ENCODE assay signal across 1 cellular context in the genomic region with DNA sequence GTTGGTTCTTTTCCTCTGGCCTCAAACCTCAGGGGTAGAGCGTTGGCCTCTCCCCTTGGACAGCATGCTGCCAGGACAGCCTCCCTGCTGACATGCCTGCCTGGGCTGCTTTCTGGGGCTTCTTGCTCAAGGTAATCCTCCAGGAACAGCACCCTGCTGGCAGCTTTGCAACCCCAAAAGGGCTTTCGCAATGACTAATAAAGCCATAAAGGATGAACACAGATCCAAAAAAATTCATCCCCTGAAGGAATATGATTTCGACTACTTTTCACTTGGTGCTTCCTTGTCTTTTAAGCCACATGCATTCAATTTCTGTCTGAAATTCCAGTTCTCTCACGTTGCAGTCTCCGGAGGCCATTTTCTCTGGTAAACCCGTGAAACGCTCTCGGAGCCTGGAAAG.
TF ChIP-seq lines count a peak whose summit lies in the region.

No MANE protein-coding gene starts in this region.

TF ChIP-seq in H1, 55 proteins besides CTCF, POLR2A, EP300 and RAD21:
- TF ChIP-seq POU5F1 (IDR thresholded peaks at IDR 0.05; ENCODE audit: low read depth, low read length) (no peak), CEBPB (IDR thresholded peaks at IDR 0.05; ENCODE audit: low read depth, low read length) (peak; percentile 64; the same call in 1 of the 2 replicates), YY1 (IDR thresholded peaks at IDR 0.05; ENCODE audit: low read depth, low read length) (peak; percentile 77; the same call in 1 of the 2 replicates)
- TF ChIP-seq, protein P1, sequence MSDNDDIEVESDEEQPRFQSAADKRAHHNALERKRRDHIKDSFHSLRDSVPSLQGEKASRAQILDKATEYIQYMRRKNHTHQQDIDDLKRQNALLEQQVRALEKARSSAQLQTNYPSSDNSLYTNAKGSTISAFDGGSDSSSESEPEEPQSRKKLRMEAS (IDR thresholded peaks at IDR 0.05), result peak; percentile 67
TF ChIP-seq in H1: peak in this region for 3.
